In genomic region chr5:148912146-148912545, GRCh38 we compare ENCODE assay signal across 18 cellular contexts.
DNase-seq lines count a peak whose midpoint lies in the region; ATAC-seq and TF ChIP-seq lines count a peak whose summit lies in the region.
"Had no signal": no experiment of that assay in that cellular context is flagged by ENCODE, and none has a peak within 500 bp of the region (broad histone marks: within the 10 kb centered on the region; RNA-seq: fewer than 3 reads in every experiment).

No MANE protein-coding gene starts in this region.

- H3K4me3 ChIP-seq in breast epithelium (no peak overlapping the region), subcutaneous abdominal adipose tissue (ENCODE audit: low read depth in 1 of 5, low read length in 5 of 5) (no peak overlapping the region)

- no peak for TF ChIP-seq POLR2A in breast epithelium (IDR thresholded peaks at IDR 0.05)

- DNase-seq in HT-29 (ENCODE audit: low spot score) (peak; percentile 50), breast epithelium (ENCODE audit: low spot score in 2 of 2) (no peak), kidney tubule cell (ENCODE audit: low spot score) (peak; percentile 39), NCI-H774 (lab: John Stamatoyannopoulos, UW) (no peak)
- no peak for DNase-seq in activated naive CD4-positive, alpha-beta T cell treated with anti-CD3 and anti-CD28 coated beads for 36 hours
- no peak for DNase-seq in CD4-positive, alpha-beta T cell
- DNase-seq: activated CD4-positive, alpha-beta T cell treated with anti-CD3 and anti-CD28 coated beads, Interleukin-2, amount 10 ng/mL, durations not matched to agents 7 days and 5 days; activated naive CD4-positive, alpha-beta T cell treated with Interleukin-2 at 50 U/mL for 16 hours; activated T-cell treated with anti-CD3 and anti-CD28 coated beads for 4 hours; AML-193; glutamatergic neuron; immature natural killer cell; KG1; NCI-H1092 treated with DMSO at 0.1 percent for 48 hours; right cardiac atrium had no signal

- H3K27ac ChIP-seq in breast epithelium (peak overlapping the region; percentile 76 to 85), subcutaneous abdominal adipose tissue (ENCODE audit: low read depth, low read length) (peak overlapping the region; percentile 20)
- H3K27ac ChIP-seq in CD4-positive, alpha-beta T cell (ENCODE audit: low read depth, low read length) = no peak overlapping the region

- H3K9me3 ChIP-seq in breast epithelium = no peaks in the 10 kb centered on the region
- no peaks in the 10 kb centered on the region for H3K9me3 ChIP-seq in subcutaneous abdominal adipose tissue (ENCODE audit: control insufficient read depth in 5 of 5, low read length in 5 of 5)
- no peaks in the 10 kb centered on the region for H3K9me3 ChIP-seq in CD4-positive, alpha-beta T cell (ENCODE audit: control insufficient read depth, low read length)
- H3K9me3 ChIP-seq: Caco-2 had no signal

- no peak overlapping the region for H3K27ac Mint-ChIP-seq in activated naive CD4-positive, alpha-beta T cell treated with anti-CD3 and anti-CD28 coated beads for 36 hours
- H3K27ac Mint-ChIP-seq in CD4-positive, alpha-beta T cell = no peak overlapping the region

- H3K9me3 Mint-ChIP-seq in activated naive CD4-positive, alpha-beta T cell treated with anti-CD3 and anti-CD28 coated beads for 36 hours = no peaks in the 10 kb centered on the region
- no peaks in the 10 kb centered on the region for H3K9me3 Mint-ChIP-seq in CD4-positive, alpha-beta T cell
- H3K9me3 Mint-ChIP-seq: activated CD4-positive, alpha-beta T cell treated with anti-CD3 and anti-CD28 coated beads, Interleukin-2, amount 10 ng/mL, durations not matched to agents 7 days and 5 days; immature natural killer cell had no signal

- no peak for ATAC-seq in GM21786 (IDR thresholded peaks at IDR 0.05; ENCODE audit: unreplicated experiment)
- no peak for ATAC-seq in CD4-positive, alpha-beta T cell (ENCODE audit: poor library complexity)

- H3K4me3 Mint-ChIP-seq in activated naive CD4-positive, alpha-beta T cell treated with anti-CD3 and anti-CD28 coated beads for 36 hours = no peak overlapping the region
- H3K4me3 Mint-ChIP-seq in CD4-positive, alpha-beta T cell = no peak overlapping the region
- H3K4me3 Mint-ChIP-seq: activated CD4-positive, alpha-beta T cell treated with anti-CD3 and anti-CD28 coated beads, Interleukin-2, amount 10 ng/mL, durations not matched to agents 7 days and 5 days; immature natural killer cell had no signal

- POLR2A ChIA-PET in CD4-positive, alpha-beta T cell (lab: Charles Lee) = no interaction called here

- no peaks in the 10 kb centered on the region for H3K4me1 Mint-ChIP-seq in activated naive CD4-positive, alpha-beta T cell treated with anti-CD3 and anti-CD28 coated beads for 36 hours (ENCODE audit: low read depth)
- H3K4me1 Mint-ChIP-seq in CD4-positive, alpha-beta T cell (ENCODE audit: low read depth) = peaks cover 11% of the 10 kb centered on the region

- H3K36me3 ChIP-seq in breast epithelium (no peaks in the 10 kb centered on the region), subcutaneous abdominal adipose tissue (ENCODE audit: control insufficient read depth in 5 of 5, insufficient read depth in 5 of 5, low read length in 5 of 5) (no peaks in the 10 kb centered on the region)

- intact Hi-C loops in breast epithelium (cut with DNase I; ENCODE audit: low total_unique reads) = no loop called here
- intact Hi-C loops in activated naive CD4-positive, alpha-beta T cell treated with anti-CD3 and anti-CD28 coated beads for 36 hours (cut with micrococcal nuclease) = loop anchor here (2.0 to 5.0 kb wide), 3 partner anchors 45 to 123 kb away; no protein-coding TSS in a partner anchor
- intact Hi-C loops in CD4-positive, alpha-beta T cell (cut with DNase I, micrococcal nuclease) = no loop called here

- H3K9ac ChIP-seq in subcutaneous abdominal adipose tissue (ENCODE audit: low read length in 5 of 5) = no peak overlapping the region

- CTCF ChIA-PET in activated naive CD4-positive, alpha-beta T cell treated with anti-CD3 and anti-CD28 coated beads for 36 hours (lab: Charles Lee) = interaction anchor here (1.6 kb wide), 1 partner anchor 45 kb away, joined by 4 read pairs; no protein-coding TSS in a partner anchor
- CTCF ChIA-PET in CD4-positive, alpha-beta T cell (lab: Charles Lee) = no interaction called here

- H3K27me3 Mint-ChIP-seq in activated naive CD4-positive, alpha-beta T cell treated with anti-CD3 and anti-CD28 coated beads for 36 hours (ENCODE audit: low read depth) = peaks cover 10% of the 10 kb centered on the region
- H3K27me3 Mint-ChIP-seq in CD4-positive, alpha-beta T cell = no peaks in the 10 kb centered on the region

- no peaks in the 10 kb centered on the region for H3K36me3 Mint-ChIP-seq in activated naive CD4-positive, alpha-beta T cell treated with anti-CD3 and anti-CD28 coated beads for 36 hours (ENCODE audit: low read depth)
- no peaks in the 10 kb centered on the region for H3K36me3 Mint-ChIP-seq in CD4-positive, alpha-beta T cell (ENCODE audit: low read depth)

- no peaks in the 10 kb centered on the region for H3K27me3 ChIP-seq in breast epithelium
- H3K27me3 ChIP-seq in subcutaneous abdominal adipose tissue (ENCODE audit: control insufficient read depth in 5 of 5, insufficient read depth in 4 of 5, low read length in 5 of 5) = no peaks in the 10 kb centered on the region
- H3K27me3 ChIP-seq in CD4-positive, alpha-beta T cell (ENCODE audit: control insufficient read depth, insufficient read depth, low read length) = no peaks in the 10 kb centered on the region

- no peak for TF ChIP-seq CTCF in breast epithelium (IDR thresholded peaks at IDR 0.05)
- TF ChIP-seq CTCF in CD4-positive, alpha-beta T cell (IDR thresholded peaks at IDR 0.05) = no peak

- no peaks in the 10 kb centered on the region for H3K4me1 ChIP-seq in breast epithelium
- peaks cover 17 to 59% (median 50%) of the 10 kb centered on the region in 5 donors for H3K4me1 ChIP-seq in subcutaneous abdominal adipose tissue (ENCODE audit: control insufficient read depth in 5 of 5, insufficient read depth in 5 of 5, low read length in 5 of 5)

Comparison
In these comparisons a context has a peak if more than half of its experiments do, and no peak if none do; other contexts are left out.
1. DNase-seq: peak in HT-29 (single experiment) and kidney tubule cell (single experiment); none in breast epithelium (0 of 2), NCI-H774 (single experiment), activated naive CD4-positive, alpha-beta T cell treated with anti-CD3 and anti-CD28 coated beads for 36 hours (single experiment) and CD4-positive, alpha-beta T cell (0 of 10).